ENCODE assay signal across 8 cellular contexts in genomic region chr13:36819811-36820140, GRCh38. TPM values are rescaled to one million over a fixed set of nuclear protein-coding genes. Genes with fewer than 3 reads are reported as not detected.
DNase-seq lines count a peak whose midpoint lies in the region; ATAC-seq and TF ChIP-seq lines count a peak whose summit lies in the region.

No MANE protein-coding gene starts in this region.

- TF ChIP-seq RAD21 in IMR-90 (IDR thresholded peaks at IDR 0.05; ENCODE audit: low read length): no peak

- no peaks in the 10 kb centered on the region; the same call in 1 of the 2 replicates for H4K20me1 ChIP-seq in IMR-90 (ENCODE audit: insufficient read depth, low read length)

- H3K4me3 ChIP-seq in IMR-90 (ENCODE audit: insufficient read depth, low read depth, low read length) (peak overlapping the region; percentile 85), fibroblast of pulmonary artery (replicated peaks; ENCODE audit: low read depth, low read length) (peak overlapping the region; percentile 74), trophoblast cell (ENCODE audit: low read depth, low read length) (peak overlapping the region; percentile 87)

- H3K18ac ChIP-seq in IMR-90 (ENCODE audit: low read depth, low read length): no peak overlapping the region
- peak overlapping the region; percentile 55 for H3K18ac ChIP-seq in trophoblast cell (ENCODE audit: low read length)

- no TSS peak for BruUV-seq in IMR-90 (replicated peaks; lab: Mats Ljungman, UMichigan)

- no peak overlapping the region for H2BK20ac ChIP-seq in IMR-90 (ENCODE audit: low read depth, low read length)

- in situ Hi-C loops in G401 (cut with HindIII; ENCODE audit: low sequenced_read_pairs) (no loop called here), IMR-90 (cut with MboI; ENCODE audit: low sequenced_read_pairs) (no loop called here)

- peak overlapping the region; percentile 46 for H2AK9ac ChIP-seq in IMR-90 (replicated peaks; ENCODE audit: low read depth, low read length, poor library complexity)

- H3K56ac ChIP-seq in IMR-90 (ENCODE audit: extremely low read depth, insufficient read depth, low read length): no peak overlapping the region

- no peak overlapping the region for H4K5ac ChIP-seq in IMR-90 (ENCODE audit: low read depth, low read length)

- H3K79me2 ChIP-seq in trophoblast cell (ENCODE audit: control insufficient read depth, insufficient read depth, low read length, poor library complexity): no peaks in the 10 kb centered on the region

- H3K9me1 ChIP-seq in IMR-90 (ENCODE audit: insufficient read depth, low read length): no peaks in the 10 kb centered on the region

- H3K4me2 ChIP-seq in IMR-90 (ENCODE audit: low read depth, low read length): peak overlapping the region; percentile 92
- H3K4me2 ChIP-seq in trophoblast cell (ENCODE audit: low read length): peak overlapping the region; percentile 99

- H4K12ac ChIP-seq in trophoblast cell (ENCODE audit: low read depth, low read length): no peak overlapping the region

- dilution Hi-C loops in IMR-90 (cut with HindIII; ENCODE audit: low sequenced_read_pairs, unreplicated experiment): no loop called here

- POLR2A ChIA-PET in IMR-90 (lab: Charles Lee; ENCODE audit: unreplicated experiment): no interaction called here

- WGBS in IMR-90 (ENCODE audit: extremely low coverage in 2 of 2, insufficient read length in 1 of 2), 2 experiments: 0% methylated on average over 3 of the region's 14 CpGs; no CpG with 5 or more reads in 1 of the 2 experiments
- no CpG with 5 or more reads among the region's 14 CpGs for WGBS in trophoblast cell (ENCODE audit: extremely low coverage, insufficient coverage, insufficient read length)

- H2BK12ac ChIP-seq in trophoblast cell (ENCODE audit: low read length): no peak overlapping the region

- H3K9me3 Mint-ChIP-seq in activated CD4-positive, alpha-beta T cell treated with anti-CD3 and anti-CD28 coated beads, Interleukin-2, amount 10 ng/mL, durations not matched to agents 24 days and 14 days: no peaks in the 10 kb centered on the region

- no peaks in the 10 kb centered on the region for H3K9me3 ChIP-seq in IMR-90 (ENCODE audit: control insufficient read depth, insufficient read depth, low read length)
- no peaks in the 10 kb centered on the region for H3K9me3 ChIP-seq in trophoblast cell (ENCODE audit: insufficient read depth, low read depth, low read length)

- H4K91ac ChIP-seq in IMR-90 (ENCODE audit: insufficient read depth, low read depth, low read length) (peak overlapping the region; percentile 5), trophoblast cell (ENCODE audit: low read depth, low read length) (peak overlapping the region; percentile 64)

- H4K8ac ChIP-seq in IMR-90 (ENCODE audit: low read depth in 2 of 2, low read length in 2 of 2): peak overlapping the region; percentile 57 to 97; a peak in 2 of 4 replicates
- H4K8ac ChIP-seq in trophoblast cell (ENCODE audit: low read depth, low read length): peak overlapping the region; percentile 42

- H2BK15ac ChIP-seq in IMR-90 (ENCODE audit: low read depth, low read length): no peak overlapping the region

- H3K4me1 Mint-ChIP-seq in activated CD4-positive, alpha-beta T cell treated with anti-CD3 and anti-CD28 coated beads, Interleukin-2, amount 10 ng/mL, durations not matched to agents 24 days and 14 days: peaks cover 48% of the 10 kb centered on the region

- H3K4me3 Mint-ChIP-seq in activated CD4-positive, alpha-beta T cell treated with anti-CD3 and anti-CD28 coated beads, Interleukin-2, amount 10 ng/mL, durations not matched to agents 24 days and 14 days: peak overlapping the region; percentile 96

- intact Hi-C loops in IMR-90 (cut with micrococcal nuclease): loop anchor here (10.0 kb wide), 1 partner anchor 475 kb away; the partner anchor contains the start of gene SPART
- intact Hi-C loops in activated CD4-positive, alpha-beta T cell treated with anti-CD3 and anti-CD28 coated beads, Interleukin-2, amount 10 ng/mL, durations not matched to agents 24 days and 14 days (cut with micrococcal nuclease): loop anchor here (1.0 to 10.0 kb wide), 7 partner anchors 15 to 1525 kb away; partner anchors contain the start of genes ALG5, SPART, SUPT20H and UFM1

- peak; percentile 43 for DNase-seq in G401 (ENCODE audit: low spot score)
- peak; percentile 36 for DNase-seq in IMR-90
- peak; percentile 80 for DNase-seq in activated CD4-positive, alpha-beta T cell treated with anti-CD3 and anti-CD28 coated beads, Interleukin-2, amount 10 ng/mL, durations not matched to agents 24 days and 14 days
- DNase-seq in fibroblast of pulmonary artery (ENCODE audit: low read depth): peak; percentile 16
- no peak for DNase-seq in trophoblast cell
- DNase-seq in HCEC 1CT: no peak
- no peak for DNase-seq in NCI-H2227 treated with DMSO at 0.1 percent for 48 hours (lab: John Stamatoyannopoulos, UW)

- H3K4me1 ChIP-seq in IMR-90 (ENCODE audit: control insufficient read depth, insufficient read depth, low read length): no peaks in the 10 kb centered on the region
- H3K4me1 ChIP-seq in trophoblast cell (ENCODE audit: control insufficient read depth in 1 of 2, insufficient read depth in 2 of 2, low read length in 2 of 2): peaks cover 3 to 5% of the 10 kb centered on the region in 2 experiments

- peaks cover 9% of the 10 kb centered on the region for H3K27me3 Mint-ChIP-seq in activated CD4-positive, alpha-beta T cell treated with anti-CD3 and anti-CD28 coated beads, Interleukin-2, amount 10 ng/mL, durations not matched to agents 24 days and 14 days

- H2BK120ac ChIP-seq in IMR-90 (ENCODE audit: low read depth, low read length) (no peak overlapping the region), trophoblast cell (ENCODE audit: insufficient read depth, low read length, poor library complexity) (no peak overlapping the region)

- H3K4ac ChIP-seq in IMR-90 (ENCODE audit: low read depth, low read length) (peak overlapping the region; percentile 54; the same call in 1 of the 2 replicates), trophoblast cell (ENCODE audit: low read depth, low read length) (peak overlapping the region; percentile 0)

- H3K36me3 ChIP-seq in IMR-90 (ENCODE audit: control insufficient read depth, insufficient read depth, low read length) (no peaks in the 10 kb centered on the region), trophoblast cell (ENCODE audit: control insufficient read depth in 1 of 2, insufficient read depth in 2 of 2, low read length in 2 of 2) (no peaks in the 10 kb centered on the region)

- 0 out of 2 replicates have a peak overlapping the region, but pooled peaks have one; percentile 10 for H3K14ac ChIP-seq in IMR-90 (replicated peaks; ENCODE audit: low read depth, low read length)
- H3K14ac ChIP-seq in trophoblast cell (ENCODE audit: low read length): no peak overlapping the region

- peaks cover 21% of the 10 kb centered on the region for H3K36me3 Mint-ChIP-seq in activated CD4-positive, alpha-beta T cell treated with anti-CD3 and anti-CD28 coated beads, Interleukin-2, amount 10 ng/mL, durations not matched to agents 24 days and 14 days (ENCODE audit: low read depth)

- TF ChIP-seq CTCF in IMR-90 (conservative IDR thresholded peaks at IDR 0.05; ENCODE audit: low read depth, low read length) (no peak), fibroblast of pulmonary artery (IDR thresholded peaks at IDR 0.05; ENCODE audit: low read length, missing control alignments) (no peak)

- H3K9ac ChIP-seq in IMR-90 (ENCODE audit: low read depth, low read length) (peak overlapping the region; percentile 55), trophoblast cell (ENCODE audit: low read length) (peak overlapping the region; percentile 28)

- H3K27ac ChIP-seq in IMR-90 (ENCODE audit: insufficient read depth, low read length) (peak overlapping the region; percentile 12; the same call in 1 of the 2 replicates), trophoblast cell (ENCODE audit: low read depth, low read length) (no peak overlapping the region)

- H3K23ac ChIP-seq in IMR-90 (ENCODE audit: low read depth, low read length) (peak overlapping the region; percentile 74), trophoblast cell (ENCODE audit: low read length) (no peak overlapping the region)

- no peak for TF ChIP-seq POLR2A in IMR-90 (IDR thresholded peaks at IDR 0.05; ENCODE audit: low read depth, low read length)

- peak; percentile 17 for ATAC-seq in GM21529 (IDR thresholded peaks at IDR 0.05; ENCODE audit: unreplicated experiment)
- ATAC-seq in IMR-90 (ENCODE audit: low read depth): peak; percentile 12; the same call in 1 of the 2 replicates

- no peaks in the 10 kb centered on the region for H3K27me3 ChIP-seq in IMR-90 (ENCODE audit: control insufficient read depth, insufficient read depth, low read length)
- H3K27me3 ChIP-seq in trophoblast cell (ENCODE audit: insufficient read depth, low read length): no peaks in the 10 kb centered on the region

- H2BK5ac ChIP-seq in IMR-90 (ENCODE audit: low read depth, low read length, poor library complexity, severe bottlenecking) (no peak overlapping the region), trophoblast cell (ENCODE audit: low read depth, low read length, poor library complexity) (no peak overlapping the region)

- no peak overlapping the region for H2AK5ac ChIP-seq in IMR-90 (ENCODE audit: low read depth, low read length)
- H2AK5ac ChIP-seq in trophoblast cell (ENCODE audit: low read length): no peak overlapping the region

- CTCF ChIA-PET in IMR-90 (lab: Yijun Ruan, JAX): no interaction called here

- H3K79me1 ChIP-seq in IMR-90 (ENCODE audit: low read depth in 1 of 2, low read length in 2 of 2): peaks cover 8 to 27% of the 10 kb centered on the region in 2 experiments
- H3K79me1 ChIP-seq in trophoblast cell (ENCODE audit: low read length): peaks cover 4% of the 10 kb centered on the region

- H2AFZ ChIP-seq in IMR-90 (replicated peaks; ENCODE audit: low read length, poor library complexity): peak overlapping the region; percentile 94
- peak overlapping the region; percentile 66 for H2AFZ ChIP-seq in trophoblast cell (ENCODE audit: insufficient read depth, low read length, poor library complexity)

- peak overlapping the region; percentile 97 for H3K27ac Mint-ChIP-seq in activated CD4-positive, alpha-beta T cell treated with anti-CD3 and anti-CD28 coated beads, Interleukin-2, amount 10 ng/mL, durations not matched to agents 24 days and 14 days

TF ChIP-seq in IMR-90, 13 proteins besides CTCF, POLR2A, EP300 and RAD21 (continues in another document):
- no peak for TF ChIP-seq RFX5 (IDR thresholded peaks at IDR 0.05; ENCODE audit: low read depth, low read length)
- no peak for TF ChIP-seq BHLHE40 (IDR thresholded peaks at IDR 0.05; ENCODE audit: low read depth, low read length)

RNA-seq across cellular contexts. Expression of gene RFXAP, which starts 0.8 kb away (rescaled TPM):
- 11.6 and 12.6 TPM in 2 replicates for total RNA-seq in G401 (2014; rRNA removed; shearing (Covaris generic))
- total RNA-seq in IMR-90 (2012; rRNA removed): 0.54 and 0.83 TPM in 2 replicates
- 2.2 and 2.7 TPM in 2 replicates for polyA plus RNA-seq in IMR-90 (2012; rRNA removed)
- 1.1 and 1.5 TPM in 2 replicates for polyA plus RNA-seq in IMR-90 (2012; cell fraction: cytosol; rRNA removed)
- 2.0 and 5.4 TPM in 2 replicates for polyA plus RNA-seq in IMR-90 (2012; cell fraction: nucleus; rRNA removed; ENCODE audit: low replicate concordance)
- total RNA-seq in activated CD4-positive, alpha-beta T cell treated with anti-CD3 and anti-CD28 coated beads, Interleukin-2, amount 10 ng/mL, durations not matched to agents 24 days and 14 days: 18.0 and 20.9 TPM in 2 replicates
- polyA plus RNA-seq in trophoblast cell (2013): 3.0 TPM in 2 replicates

Comparison
In these comparisons a context has a peak if more than half of its experiments do, and no peak if none do; other contexts are left out.
1. DNase-seq: peak in G401 (single experiment), IMR-90 (single experiment), activated CD4-positive, alpha-beta T cell treated with anti-CD3 and anti-CD28 coated beads, Interleukin-2, amount 10 ng/mL, durations not matched to agents 24 days and 14 days (single experiment) and fibroblast of pulmonary artery (single experiment); none in trophoblast cell (0 of 2), HCEC 1CT (single experiment) and NCI-H2227 treated with DMSO at 0.1 percent for 48 hours (single experiment).
2. Peak in every context shown above with its lines, with median percentiles within 50 percentile points of each other: H3K4me3 ChIP-seq.